In the genomic region with DNA sequence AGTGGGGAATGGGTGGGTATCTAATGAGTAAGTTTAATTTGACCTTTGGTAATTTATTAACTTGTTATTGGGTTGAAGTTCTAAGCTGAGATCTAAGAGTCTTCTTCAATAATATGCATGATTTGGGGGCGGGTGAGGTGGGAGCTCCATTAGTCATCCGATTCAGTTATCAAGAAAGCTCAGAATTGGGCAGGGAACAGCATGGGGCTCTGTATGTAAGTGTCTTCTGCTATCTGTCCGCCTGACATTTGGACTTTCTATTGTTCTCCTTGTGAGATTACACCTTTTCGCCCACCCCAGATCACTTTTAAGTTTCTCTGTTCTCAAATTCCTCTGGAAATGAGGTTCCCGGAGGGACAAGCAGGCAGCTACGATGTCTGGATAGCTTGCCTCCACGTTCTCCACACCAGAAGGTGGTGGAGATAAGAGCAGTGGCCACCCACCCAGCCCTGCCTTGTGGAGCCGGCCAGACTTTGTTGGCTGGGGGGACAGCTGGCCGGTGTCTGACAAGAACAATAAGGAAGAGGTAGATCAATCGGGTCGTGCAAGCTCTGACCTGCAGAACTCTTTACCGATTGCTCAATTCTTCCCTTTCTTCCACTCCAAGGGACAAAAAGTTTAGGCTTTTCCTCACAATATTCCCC, we compare ENCODE assay signal across 1 cellular context.
TF ChIP-seq lines count a peak whose summit lies in the region.

No MANE protein-coding gene starts in this region.

TF ChIP-seq in K562, 482 proteins besides CTCF, POLR2A, EP300 and RAD21 (continued from another document and continues in another):
- TF ChIP-seq, protein P1, sequence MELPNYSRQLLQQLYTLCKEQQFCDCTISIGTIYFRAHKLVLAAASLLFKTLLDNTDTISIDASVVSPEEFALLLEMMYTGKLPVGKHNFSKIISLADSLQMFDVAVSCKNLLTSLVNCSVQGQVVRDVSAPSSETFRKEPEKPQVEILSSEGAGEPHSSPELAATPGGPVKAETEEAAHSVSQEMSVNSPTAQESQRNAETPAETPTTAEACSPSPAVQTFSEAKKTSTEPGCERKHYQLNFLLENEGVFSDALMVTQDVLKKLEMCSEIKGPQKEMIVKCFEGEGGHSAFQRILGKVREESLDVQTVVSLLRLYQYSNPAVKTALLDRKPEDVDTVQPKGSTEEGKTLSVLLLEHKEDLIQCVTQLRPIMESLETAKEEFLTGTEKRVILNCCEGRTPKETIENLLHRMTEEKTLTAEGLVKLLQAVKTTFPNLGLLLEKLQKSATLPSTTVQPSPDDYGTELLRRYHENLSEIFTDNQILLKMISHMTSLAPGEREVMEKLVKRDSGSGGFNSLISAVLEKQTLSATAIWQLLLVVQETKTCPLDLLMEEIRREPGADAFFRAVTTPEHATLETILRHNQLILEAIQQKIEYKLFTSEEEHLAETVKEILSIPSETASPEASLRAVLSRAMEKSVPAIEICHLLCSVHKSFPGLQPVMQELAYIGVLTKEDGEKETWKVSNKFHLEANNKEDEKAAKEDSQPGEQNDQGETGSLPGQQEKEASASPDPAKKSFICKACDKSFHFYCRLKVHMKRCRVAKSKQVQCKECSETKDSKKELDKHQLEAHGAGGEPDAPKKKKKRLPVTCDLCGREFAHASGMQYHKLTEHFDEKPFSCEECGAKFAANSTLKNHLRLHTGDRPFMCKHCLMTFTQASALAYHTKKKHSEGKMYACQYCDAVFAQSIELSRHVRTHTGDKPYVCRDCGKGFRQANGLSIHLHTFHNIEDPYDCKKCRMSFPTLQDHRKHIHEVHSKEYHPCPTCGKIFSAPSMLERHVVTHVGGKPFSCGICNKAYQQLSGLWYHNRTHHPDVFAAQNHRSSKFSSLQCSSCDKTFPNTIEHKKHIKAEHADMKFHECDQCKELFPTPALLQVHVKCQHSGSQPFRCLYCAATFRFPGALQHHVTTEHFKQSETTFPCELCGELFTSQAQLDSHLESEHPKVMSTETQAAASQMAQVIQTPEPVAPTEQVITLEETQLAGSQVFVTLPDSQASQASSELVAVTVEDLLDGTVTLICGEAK (IDR thresholded peaks at IDR 0.05), result no peak
- TF ChIP-seq, protein P1 (CRISPR knock-in tag; IDR thresholded peaks at IDR 0.05), result no peak
- TF ChIP-seq NRF1 (conservative IDR thresholded peaks at IDR 0.05 in 1 of 2, IDR thresholded peaks at IDR 0.05 in 1 of 2) (no peak), RBBP5 (IDR thresholded peaks at IDR 0.05; ENCODE audit: borderline replicate concordance, insufficient read depth, low read length, poor library complexity, severe bottlenecking) (no peak), CEBPB (tag; IDR thresholded peaks at IDR 0.05) (peak; percentile 92), ZZZ3 (IDR thresholded peaks at IDR 0.05) (no peak), ZNF445 (CRISPR knock-in tag; IDR thresholded peaks at IDR 0.05; ENCODE audit: low read depth) (no peak), DDX20 (tag; IDR thresholded peaks at IDR 0.05; ENCODE audit: low read depth) (no peak), HDAC6 (IDR thresholded peaks at IDR 0.05; ENCODE audit: low read depth, low read length) (no peak), FOXP1 (CRISPR knock-in tag; IDR thresholded peaks at IDR 0.05) (no peak), ZKSCAN8 (CRISPR knock-in tag; IDR thresholded peaks at IDR 0.05) (no peak), JUNB (CRISPR knock-in tag; conservative IDR thresholded peaks at IDR 0.05) (no peak), FOXK2 (conservative IDR thresholded peaks at IDR 0.05 in 1 of 2, IDR thresholded peaks at IDR 0.05 in 1 of 2; ENCODE audit: low read depth in 2 of 2) (peak in 1 of 2 experiments; percentile 42; a peak in 1 of 4 replicates), ZNF274 (IDR thresholded peaks at IDR 0.05; ENCODE audit: borderline replicate concordance, low read depth, low read length) (no peak; the same call in 1 of the 2 replicates), MEF2D (tag; conservative IDR thresholded peaks at IDR 0.05; ENCODE audit: low read depth) (no peak), TBL1XR1 (IDR thresholded peaks at IDR 0.05; ENCODE audit: low read length in 2 of 2) (peak in 1 of 2 experiments; percentile 53; a peak in 2 of 4 replicates), ZNF253 (CRISPR knock-in tag; conservative IDR thresholded peaks at IDR 0.05) (no peak), ESRRB (CRISPR knock-in tag; IDR thresholded peaks at IDR 0.05; ENCODE audit: borderline replicate concordance) (no peak), TGIF2 (CRISPR knock-in tag; IDR thresholded peaks at IDR 0.05) (no peak), PHF8 (IDR thresholded peaks at IDR 0.05; ENCODE audit: borderline replicate concordance, low read length) (no peak), ZNF395 (CRISPR knock-in tag; IDR thresholded peaks at IDR 0.05) (no peak), FIP1L1 (IDR thresholded peaks at IDR 0.05; ENCODE audit: low read depth, low read length, poor library complexity, severe bottlenecking) (no peak), PHTF2 (CRISPR knock-in tag; IDR thresholded peaks at IDR 0.05) (no peak), SMARCB1 (IDR thresholded peaks at IDR 0.05; ENCODE audit: insufficient read length, low read depth) (no peak), RAD51 (IDR thresholded peaks at IDR 0.05; ENCODE audit: borderline replicate concordance, low read depth) (no peak), NFIX (CRISPR knock-in tag; IDR thresholded peaks at IDR 0.05; ENCODE audit: low read depth) (no peak), HNRNPLL (IDR thresholded peaks at IDR 0.05; ENCODE audit: low read depth, low read length, poor library complexity, severe bottlenecking) (no peak), STAT5A (IDR thresholded peaks at IDR 0.05; ENCODE audit: borderline replicate concordance, low read length) (peak; percentile 85), SAFB (IDR thresholded peaks at IDR 0.05; ENCODE audit: borderline replicate concordance, low read depth, low read length) (no peak), PYGO2 (tag; IDR thresholded peaks at IDR 0.05) (no peak), IRF2 (CRISPR knock-in tag; IDR thresholded peaks at IDR 0.05) (no peak), TAF1 (IDR thresholded peaks at IDR 0.05; ENCODE audit: control insufficient read depth, extremely low read depth, insufficient read depth, low read length, severe bottlenecking) (peak; percentile 18), ZNF174 (CRISPR knock-in tag; IDR thresholded peaks at IDR 0.05) (no peak), ZMIZ1 (IDR thresholded peaks at IDR 0.05; ENCODE audit: low read depth in 2 of 2, low read length in 2 of 2) (peak in 1 of 2 experiments; percentile 86; a peak in 2 of 4 replicates), HCFC1 (IDR thresholded peaks at IDR 0.05; ENCODE audit: low read depth, low read length) (no peak), NCOA1 (IDR thresholded peaks at IDR 0.05; ENCODE audit: low read depth) (peak; percentile 77; the same call in 1 of the 2 replicates), YBX1 (IDR thresholded peaks at IDR 0.05) (no peak), TEAD4 (IDR thresholded peaks at IDR 0.05; ENCODE audit: low read length) (peak; percentile 95), TEAD4 (CRISPR knock-in tag; IDR thresholded peaks at IDR 0.05; ENCODE audit: borderline replicate concordance) (no peak), MYNN (IDR thresholded peaks at IDR 0.05) (0 out of 2 replicates have a peak, but pooled peaks have one; percentile 71), MYNN (CRISPR knock-in tag; IDR thresholded peaks at IDR 0.05) (no peak), SP2 (IDR thresholded peaks at IDR 0.05; ENCODE audit: extremely low read depth, low read depth, low read length, poor library complexity, severe bottlenecking) (no peak), CHD1 (IDR thresholded peaks at IDR 0.05; ENCODE audit: low read length) (no peak), HMG20B (CRISPR knock-in tag; IDR thresholded peaks at IDR 0.05) (no peak), HOXB6 (CRISPR knock-in tag; IDR thresholded peaks at IDR 0.05; ENCODE audit: borderline replicate concordance) (no peak), ZC3H8 (IDR thresholded peaks at IDR 0.05) (no peak), TFAP4 (CRISPR knock-in tag; IDR thresholded peaks at IDR 0.05; ENCODE audit: borderline replicate concordance) (peak; percentile 93), MECOM (CRISPR knock-in tag; IDR thresholded peaks at IDR 0.05) (no peak), ZNF511 (CRISPR knock-in tag; IDR thresholded peaks at IDR 0.05) (no peak), POLR2G (IDR thresholded peaks at IDR 0.05; ENCODE audit: low read depth, low read length) (no peak), BACH1 (tag; IDR thresholded peaks at IDR 0.05) (no peak)
- TF ChIP-seq, protein P2, sequence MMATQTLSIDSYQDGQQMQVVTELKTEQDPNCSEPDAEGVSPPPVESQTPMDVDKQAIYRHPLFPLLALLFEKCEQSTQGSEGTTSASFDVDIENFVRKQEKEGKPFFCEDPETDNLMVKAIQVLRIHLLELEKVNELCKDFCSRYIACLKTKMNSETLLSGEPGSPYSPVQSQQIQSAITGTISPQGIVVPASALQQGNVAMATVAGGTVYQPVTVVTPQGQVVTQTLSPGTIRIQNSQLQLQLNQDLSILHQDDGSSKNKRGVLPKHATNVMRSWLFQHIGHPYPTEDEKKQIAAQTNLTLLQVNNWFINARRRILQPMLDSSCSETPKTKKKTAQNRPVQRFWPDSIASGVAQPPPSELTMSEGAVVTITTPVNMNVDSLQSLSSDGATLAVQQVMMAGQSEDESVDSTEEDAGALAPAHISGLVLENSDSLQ (IDR thresholded peaks at IDR 0.05), result peak; percentile 29; the same call in 1 of the 2 replicates
